ENCODE assay signal across 12 cellular contexts in genomic region chr14:61545716-61546455, GRCh38.
DNase-seq lines count a peak whose midpoint lies in the region; ATAC-seq, FAIRE-seq and TF ChIP-seq lines count a peak whose summit lies in the region.
"Had no signal": no experiment of that assay in that cellular context is flagged by ENCODE, and none has a peak within 500 bp of the region (broad histone marks: within the 10 kb centered on the region; RNA-seq: fewer than 3 reads in every experiment).

No MANE protein-coding gene starts in this region.

- H3K4me1 Mint-ChIP-seq in natural killer cell treated with Interleukin-12 subunit alpha and Interleukin-12 subunit beta and Interleukin-15 and Interleukin-18, amount 100 ng/mL, for 72 hours (ENCODE audit: low read depth in 2 of 2) = peaks cover 73 to 76% of the 10 kb centered on the region in 2 donors

- TF ChIP-seq CTCF in pancreas (IDR thresholded peaks at IDR 0.05) = no peak
- TF ChIP-seq CTCF in tibial nerve (IDR thresholded peaks at IDR 0.05) = no peak

- 78 to 83% methylated on average over 7 of the region's 7 CpGs for WGBS in esophagus, 2 donors
- 86 to 89% methylated on average over 7 of the region's 7 CpGs for WGBS in pancreas, 2 donors
- 79 to 84% methylated on average over 7 of the region's 7 CpGs for WGBS in tibial nerve, 2 donors

- H3K27ac Mint-ChIP-seq in activated naive CD4-positive, alpha-beta T cell treated with anti-CD3 and anti-CD28 coated beads, Interleukin-2, amount 50 U/mL, for 72 hours = peak overlapping the region; percentile 77 to 82
- peak overlapping the region; percentile 99 to 100 for H3K27ac Mint-ChIP-seq in natural killer cell treated with Interleukin-12 subunit alpha and Interleukin-12 subunit beta and Interleukin-15 and Interleukin-18, amount 100 ng/mL, for 72 hours

- H3K4me3 Mint-ChIP-seq in natural killer cell treated with Interleukin-12 subunit alpha and Interleukin-12 subunit beta and Interleukin-15 and Interleukin-18, amount 100 ng/mL, for 72 hours = peak overlapping the region; percentile 27
- H3K4me3 Mint-ChIP-seq: B cell had no signal

- H3K9me3 Mint-ChIP-seq in activated naive CD4-positive, alpha-beta T cell treated with anti-CD3 and anti-CD28 coated beads, Interleukin-2, amount 50 U/mL, for 72 hours = peaks cover 3 to 5% of the 10 kb centered on the region in 2 donors
- H3K9me3 Mint-ChIP-seq in natural killer cell treated with Interleukin-12 subunit alpha and Interleukin-12 subunit beta and Interleukin-15 and Interleukin-18, amount 100 ng/mL, for 72 hours = peaks cover 3% of the 10 kb centered on the region

- no peaks in the 10 kb centered on the region for H3K27me3 Mint-ChIP-seq in natural killer cell treated with Interleukin-12 subunit alpha and Interleukin-12 subunit beta and Interleukin-15 and Interleukin-18, amount 100 ng/mL, for 72 hours
- H3K27me3 Mint-ChIP-seq: B cell had no signal

- intact Hi-C loops in pancreas (cut with DNase I) = no loop called here

- peaks cover 0 to 8% of the 10 kb centered on the region in 2 donors for H3K36me3 ChIP-seq in esophagus (ENCODE audit: control insufficient read depth in 2 of 2, insufficient read depth in 2 of 2, low read length in 1 of 2)
- H3K36me3 ChIP-seq in pancreas = no peaks in the 10 kb centered on the region
- H3K36me3 ChIP-seq in tibial nerve = peaks cover 0 to 6% (median 0%) of the 10 kb centered on the region in 3 donors

- H3K27me3 ChIP-seq in esophagus (ENCODE audit: control insufficient read depth in 1 of 2, insufficient read depth in 2 of 2, low read length in 2 of 2) (no peaks in the 10 kb centered on the region), pancreas (no peaks in the 10 kb centered on the region), tibial nerve (no peaks in the 10 kb centered on the region)

- no peak for TF ChIP-seq EP300 in tibial nerve (IDR thresholded peaks at IDR 0.05)

- FAIRE-seq in urothelium cell line (lab: Jason Lieb, UNC) (peak; percentile 42), pancreas (lab: Jason Lieb, UNC) (no peak)

- H3K4me1 ChIP-seq in esophagus (ENCODE audit: control insufficient read depth in 2 of 2, insufficient read depth in 2 of 2, low read length in 1 of 2) (peaks cover 3 to 8% of the 10 kb centered on the region in 2 donors), pancreas (peaks cover 11 to 16% (median 12%) of the 10 kb centered on the region in 3 donors), tibial nerve (peaks cover 0 to 34% (median 7%) of the 10 kb centered on the region in 4 donors)

- H3K9me3 ChIP-seq in esophagus (ENCODE audit: control insufficient read depth in 2 of 2, insufficient read depth in 1 of 2, low read depth in 1 of 2, low read length in 1 of 2) (no peaks in the 10 kb centered on the region), pancreas (no peaks in the 10 kb centered on the region), tibial nerve (no peaks in the 10 kb centered on the region)

- H3K36me3 Mint-ChIP-seq in activated naive CD4-positive, alpha-beta T cell treated with anti-CD3 and anti-CD28 coated beads, Interleukin-2, amount 50 U/mL, for 72 hours = peaks cover 51 to 73% of the 10 kb centered on the region in 2 donors
- H3K36me3 Mint-ChIP-seq in natural killer cell treated with Interleukin-12 subunit alpha and Interleukin-12 subunit beta and Interleukin-15 and Interleukin-18, amount 100 ng/mL, for 72 hours = peaks cover 48% of the 10 kb centered on the region

- no peak for ATAC-seq in activated naive CD4-positive, alpha-beta T cell treated with anti-CD3 and anti-CD28 coated beads, Interleukin-2, amount 50 U/mL, for 72 hours
- ATAC-seq in natural killer cell treated with Interleukin-12 subunit alpha and Interleukin-12 subunit beta and Interleukin-15 and Interleukin-18, amount 100 ng/mL, for 72 hours = no peak
- no peak for ATAC-seq in pancreas

- DNase-seq in activated naive CD4-positive, alpha-beta T cell treated with anti-CD3 and anti-CD28 coated beads, Interleukin-2, amount 50 U/mL, for 72 hours (ENCODE audit: low spot score in 2 of 2) = no peak
- no peak for DNase-seq in activated naive CD4-positive, alpha-beta T cell treated with Interleukin-2 at 50 U/mL for 16 hours
- DNase-seq in natural killer cell treated with Interleukin-12 subunit alpha and Interleukin-12 subunit beta and Interleukin-15 and Interleukin-18, amount 100 ng/mL, for 72 hours (ENCODE audit: low spot score) = peak; percentile 55
- DNase-seq in urothelium cell line (ENCODE audit: low spot score) (no peak), pancreas (no peak), NCI-H82 treated with DMSO at 0.1 percent for 48 hours (lab: John Stamatoyannopoulos, UW; ENCODE audit: unreplicated experiment) (no peak), tibial nerve (ENCODE audit: low spot score in 2 of 2) (no peak)
- DNase-seq: effector CD8-positive, alpha-beta T cell; GF-D8; NCI-H2227 treated with DMSO at 0.1 percent for 48 hours had no signal

- H3K27ac ChIP-seq in esophagus (ENCODE audit: low read depth in 2 of 2, low read length in 1 of 2) = peak overlapping the region; percentile 36 to 38
- H3K27ac ChIP-seq in pancreas = no peak overlapping the region
- peak overlapping the region in 1 of 4 donors; percentile 4 for H3K27ac ChIP-seq in tibial nerve

- no peak overlapping the region for H3K4me3 ChIP-seq in esophagus (ENCODE audit: low read depth in 1 of 2, low read length in 2 of 2)
- H3K4me3 ChIP-seq in pancreas = no peak overlapping the region
- no peak overlapping the region for H3K4me3 ChIP-seq in tibial nerve

- no peak for TF ChIP-seq POLR2A in tibial nerve (IDR thresholded peaks at IDR 0.05)

Comparison
In these comparisons a context has a peak if more than half of its experiments do, and no peak if none do; other contexts are left out.
1. H3K27ac ChIP-seq: peak in esophagus (2 of 2); none in pancreas (0 of 4).